In genomic region chr6:99066041-99066440, GRCh38 we compare ENCODE assay signal across 27 cellular contexts.
"Had no signal": no experiment of that assay in that cellular context is flagged by ENCODE, and none has a peak within 500 bp of the region (broad histone marks: within the 10 kb centered on the region; RNA-seq: fewer than 3 reads in every experiment).

No MANE protein-coding gene starts in this region.

- H3K4me3 Mint-ChIP-seq: IgD-negative memory B cell; T-cell; T-helper 1 cell treated with Interleukin-12 subunit alpha and Interleukin-12 subunit beta and Interleukin-4 antibody, amounts not matched to agents 30 μg/mL and 1 μg/mL, for 36 hours had no signal

- H3K27me3 Mint-ChIP-seq: IgD-negative memory B cell had no signal

- H3K27ac Mint-ChIP-seq: IgD-negative memory B cell; T-cell; T-helper 1 cell treated with Interleukin-12 subunit alpha and Interleukin-12 subunit beta and Interleukin-4 antibody, amounts not matched to agents 30 μg/mL and 1 μg/mL, for 36 hours had no signal

- H3K9me3 ChIP-seq: SK-N-SH had no signal

- H3K4me2 ChIP-seq: KMS-11, SK-N-SH had no signal

- H3K9me3 Mint-ChIP-seq: IgD-negative memory B cell; T-cell; T-helper 1 cell treated with Interleukin-12 subunit alpha and Interleukin-12 subunit beta and Interleukin-4 antibody, amounts not matched to agents 30 μg/mL and 1 μg/mL, for 36 hours had no signal

- H3K4me1 Mint-ChIP-seq: T-cell had no signal

- DNase-seq: Kasumi-1; MM.1S; NCI-H1105 treated with DMSO at 0.1 percent for 48 hours; NCI-H1417 treated with DMSO at 0.1 percent for 48 hours; NCI-H146; NCI-H1694 treated with DMSO at 0.1 percent for 48 hours; NCI-H1930; NCI-H2081; NCI-H2107; NCI-H2171 treated with DMSO at 0.1 percent for 48 hours; NCI-H345; NCI-H446 treated with DMSO at 0.1 percent for 48 hours; NCI-H510A treated with DMSO at 0.1 percent for 48 hours; NCI-H526; NCI-H748 treated with DMSO at 0.1 percent for 48 hours; NK-92 treated with Interleukin-12 subunit alpha and Interleukin-12 subunit beta, amount 100 ng/mL, for 24 hours; PC-3; SHP77; SK-N-SH; SW 1271; T-cell had no signal

- H3K9ac ChIP-seq: KMS-11, SK-N-SH had no signal

- H3K27ac ChIP-seq: HL-60, KMS-11, RWPE1 had no signal

- H3K36me3 Mint-ChIP-seq: IgD-negative memory B cell, T-cell had no signal

- H3K4me3 ChIP-seq: K562 had no signal
